In the genomic region with DNA sequence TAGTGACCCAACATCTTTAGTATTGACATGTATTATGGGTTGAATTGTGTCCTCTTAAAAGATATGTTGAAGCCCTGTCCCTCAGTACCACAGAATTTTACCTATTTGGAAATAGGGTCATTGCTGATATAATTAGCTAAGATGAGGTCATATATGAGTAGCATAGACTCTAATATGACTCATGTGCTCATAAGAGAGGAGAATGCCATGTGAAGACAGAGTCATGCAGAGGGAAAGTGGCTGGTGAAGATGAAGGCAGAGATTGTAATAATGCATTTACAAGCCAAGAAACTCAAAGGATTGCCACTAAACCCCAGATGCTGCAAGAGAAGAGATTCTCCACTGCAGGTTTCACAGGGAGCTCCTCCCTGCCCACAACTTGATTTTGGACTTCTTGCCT, we compare ENCODE assay signal across 24 cellular contexts.
DNase-seq lines count a peak whose midpoint lies in the region; ATAC-seq, FAIRE-seq and TF ChIP-seq lines count a peak whose summit lies in the region.
"Had no signal": no experiment of that assay in that cellular context is flagged by ENCODE, and none has a peak within 500 bp of the region (broad histone marks: within the 10 kb centered on the region; RNA-seq: fewer than 3 reads in every experiment).

No MANE protein-coding gene starts in this region.

- TF ChIP-seq POLR2A in GM12878 (IDR thresholded peaks at IDR 0.05; ENCODE audit: low read depth, low read length), result no peak

- TF ChIP-seq EP300 in GM12878 (IDR thresholded peaks at IDR 0.05; ENCODE audit: borderline replicate concordance in 1 of 2, control insufficient read depth in 1 of 2, low read depth in 2 of 2, low read length in 2 of 2), result no peak

- no peak overlapping the region for H3K27ac ChIP-seq in GM12878 (ENCODE audit: control insufficient read depth, insufficient read depth)
- H3K27ac ChIP-seq: gastrocnemius medialis, HL-60, SJSA1, transverse colon had no signal

- no peaks in the 10 kb centered on the region for H3K27me3 Mint-ChIP-seq in progenitor cell of endocrine pancreas
- H3K27me3 Mint-ChIP-seq: central memory CD8-positive, alpha-beta T cell; effector memory CD8-positive, alpha-beta T cell; stimulated activated naive B cell treated with anti-CD40 and anti-IgM and Interleukin-4, amounts not matched to agents 10 μg/mL and 1 μg/mL and 100 μg/mL, for 72 hours had no signal

- SMC1A ChIA-PET in GM12878 (lab: Charles Lee; ENCODE audit: uncharacterized antibody, unreplicated experiment), result interaction anchor here (0.9 to 1.5 kb wide), 2 partner anchors 8 to 21 kb away, joined by 3 read pairs; no protein-coding TSS in a partner anchor

- H3K36me3 ChIP-seq in BJ (ENCODE audit: control insufficient read depth, insufficient read depth, low read length), result no peaks in the 10 kb centered on the region
- H3K36me3 ChIP-seq in GM12878 (ENCODE audit: control insufficient read depth in 2 of 2, insufficient read depth in 2 of 2, low read length in 1 of 2), result no peaks in the 10 kb centered on the region
- H3K36me3 ChIP-seq: gastrocnemius medialis, SJSA1, transverse colon had no signal

- no TSS peak for BruUV-seq in GM12878 (replicated peaks; lab: Mats Ljungman, UMichigan)

- no peaks in the 10 kb centered on the region for H3K36me3 Mint-ChIP-seq in progenitor cell of endocrine pancreas (ENCODE audit: insufficient read depth)
- H3K36me3 Mint-ChIP-seq: stimulated activated naive B cell treated with anti-CD40 and anti-IgM and Interleukin-4, amounts not matched to agents 10 μg/mL and 1 μg/mL and 100 μg/mL, for 72 hours had no signal

- H3K4me3 ChIP-seq in BJ (ENCODE audit: low read depth, low read length) (no peak overlapping the region), GM12878 (no peak overlapping the region), fibroblast of villous mesenchyme (ENCODE audit: low read depth, low read length) (no peak overlapping the region)
- H3K4me3 ChIP-seq: gastrocnemius medialis, K562, SJSA1, transverse colon had no signal

- no peaks in the 10 kb centered on the region for H3K4me1 ChIP-seq in GM12878 (ENCODE audit: control insufficient read depth, insufficient read depth, low read length)
- H3K4me1 ChIP-seq: gastrocnemius medialis, SJSA1, transverse colon had no signal

- no peak overlapping the region for H3K9ac ChIP-seq in GM12878 (ENCODE audit: control insufficient read depth, insufficient read depth, low read length)

- DNase-seq in BJ (ENCODE audit: low read depth), result peak; percentile 17
- peak; percentile 90 for DNase-seq in M059J (ENCODE audit: low read depth)
- DNase-seq in GM12878 (ENCODE audit: low read depth, low spot score), result no peak
- DNase-seq in fibroblast of villous mesenchyme (ENCODE audit: low read depth), result peak; percentile 51
- no peak for DNase-seq in progenitor cell of endocrine pancreas (ENCODE audit: low spot score, unreplicated experiment)
- DNase-seq in NCI-H2227 (lab: John Stamatoyannopoulos, UW; ENCODE audit: unreplicated experiment), result no peak
- no peak for DNase-seq in activated CD4-positive, alpha-beta T cell treated with anti-CD3 and anti-CD28 coated beads for 1 hour
- DNase-seq: activated CD4-positive, CD25-positive, alpha-beta regulatory T cell; DMS153; effector memory CD8-positive, alpha-beta T cell; gastrocnemius medialis; H9; left cardiac atrium; midbrain; NCI-H2029 treated with DMSO at 0.1 percent for 48 hours; NCI-H526; stimulated activated naive B cell treated with anti-CD40 and anti-IgM and Interleukin-4, amounts not matched to agents 10 μg/mL and 1 μg/mL and 100 μg/mL, for 72 hours; transverse colon had no signal

- H3K79me2 ChIP-seq in GM12878 (ENCODE audit: control insufficient read depth, insufficient read depth, low read length), result no peaks in the 10 kb centered on the region

- ATAC-seq in GM12878 (peak; percentile 34; the same call in 1 of the 3 replicates), HG03469 (IDR thresholded peaks at IDR 0.05; ENCODE audit: unreplicated experiment) (no peak)
- ATAC-seq: effector memory CD8-positive, alpha-beta T cell; gastrocnemius medialis; K562; stimulated activated naive B cell treated with anti-CD40 and anti-IgM and Interleukin-4, amounts not matched to agents 10 μg/mL and 1 μg/mL and 100 μg/mL, for 72 hours had no signal

- H4K20me1 ChIP-seq in GM12878 (ENCODE audit: control insufficient read depth, insufficient read depth), result no peaks in the 10 kb centered on the region

- POLR2A ChIA-PET in BJ (lab: Charles Lee), result no interaction called here
- POLR2A ChIA-PET in GM12878 (lab: Charles Lee), result no interaction called here

- in situ Hi-C loops in GM12878 (cut with MboI), result no loop called here

- no peaks in the 10 kb centered on the region for H3K9me3 Mint-ChIP-seq in progenitor cell of endocrine pancreas (ENCODE audit: low read depth)
- H3K9me3 Mint-ChIP-seq: central memory CD8-positive, alpha-beta T cell; effector memory CD8-positive, alpha-beta T cell; H9; neural crest cell; stimulated activated naive B cell treated with anti-CD40 and anti-IgM and Interleukin-4, amounts not matched to agents 10 μg/mL and 1 μg/mL and 100 μg/mL, for 72 hours had no signal

- H3K27me3 ChIP-seq in BJ (ENCODE audit: control insufficient read depth, insufficient read depth, low read length) (no peaks in the 10 kb centered on the region; the same call in 1 of the 2 replicates), GM12878 (replicated peaks in 1 of 2; ENCODE audit: control insufficient read depth in 2 of 2, insufficient read depth in 2 of 2, low read length in 1 of 2) (no peaks in the 10 kb centered on the region)
- H3K27me3 ChIP-seq: gastrocnemius medialis, SJSA1, transverse colon had no signal

- no peaks in the 10 kb centered on the region for H3K4me1 Mint-ChIP-seq in progenitor cell of endocrine pancreas (ENCODE audit: low read depth)
- H3K4me1 Mint-ChIP-seq: central memory CD8-positive, alpha-beta T cell; H9; neural crest cell; stimulated activated naive B cell treated with anti-CD40 and anti-IgM and Interleukin-4, amounts not matched to agents 10 μg/mL and 1 μg/mL and 100 μg/mL, for 72 hours had no signal

- TF ChIP-seq CTCF in BJ (IDR thresholded peaks at IDR 0.05; ENCODE audit: insufficient read depth, low read depth, low read length) (no peak), GM12878 (IDR thresholded peaks at IDR 0.05 in 2 of 3, conservative IDR thresholded peaks at IDR 0.05 in 1 of 3; ENCODE audit: control insufficient read depth in 2 of 3, extremely low read depth in 1 of 3, insufficient read depth in 1 of 3, low read depth in 3 of 3, low read length in 3 of 3) (no peak), fibroblast of villous mesenchyme (IDR thresholded peaks at IDR 0.05; ENCODE audit: insufficient read depth, low read depth, low read length) (no peak), progenitor cell of endocrine pancreas (IDR thresholded peaks at IDR 0.05; ENCODE audit: unreplicated experiment) (no peak)

- H3K27ac Mint-ChIP-seq in progenitor cell of endocrine pancreas, result no peak overlapping the region
- H3K27ac Mint-ChIP-seq: effector memory CD8-positive, alpha-beta T cell; H9; stimulated activated naive B cell treated with anti-CD40 and anti-IgM and Interleukin-4, amounts not matched to agents 10 μg/mL and 1 μg/mL and 100 μg/mL, for 72 hours had no signal

- RAD21 ChIA-PET in GM12878 (lab: Charles Lee; ENCODE audit: unreplicated experiment), result no interaction called here

- H3K4me3 Mint-ChIP-seq in progenitor cell of endocrine pancreas (ENCODE audit: low read depth), result no peak overlapping the region
- H3K4me3 Mint-ChIP-seq: central memory CD8-positive, alpha-beta T cell; effector memory CD8-positive, alpha-beta T cell; H9; neural crest cell; stimulated activated naive B cell treated with anti-CD40 and anti-IgM and Interleukin-4, amounts not matched to agents 10 μg/mL and 1 μg/mL and 100 μg/mL, for 72 hours had no signal

- no peak overlapping the region for H3K4me2 ChIP-seq in GM12878 (ENCODE audit: control insufficient read depth, insufficient read depth)

- H3K9me3 ChIP-seq in GM12878 (replicated peaks; ENCODE audit: control insufficient read depth, insufficient read depth, low read length), result no peaks in the 10 kb centered on the region
- H3K9me3 ChIP-seq: gastrocnemius medialis, SJSA1, transverse colon had no signal

- FAIRE-seq in GM12878 (lab: Jason Lieb, UNC), result no peak
- FAIRE-seq: K562 had no signal

- intact Hi-C loops in GM12878 (cut with micrococcal nuclease; ENCODE audit: unreplicated experiment), result no loop called here

- CTCF ChIA-PET in BJ (lab: Yijun Ruan, JAX) (interaction anchor here (1.6 kb wide), 1 partner anchor 14 kb away, joined by 4 read pairs; no protein-coding TSS in a partner anchor), GM12878 (lab: Yijun Ruan, JAX) (interaction anchor here (0.8 to 1.2 kb wide), 3 partner anchors 11 to 91 kb away, joined by 3 to 4 read pairs (median 3); no protein-coding TSS in a partner anchor)

- no peak overlapping the region for H2AFZ ChIP-seq in GM12878 (ENCODE audit: control insufficient read depth, low read depth, low read length)

- TF ChIP-seq RAD21 in GM12878 (IDR thresholded peaks at IDR 0.05; ENCODE audit: insufficient read depth, low read depth, low read length), result no peak

TF ChIP-seq in GM12878, 131 proteins besides CTCF, POLR2A, EP300 and RAD21 (continues in another document):
- TF ChIP-seq, protein P1, sequence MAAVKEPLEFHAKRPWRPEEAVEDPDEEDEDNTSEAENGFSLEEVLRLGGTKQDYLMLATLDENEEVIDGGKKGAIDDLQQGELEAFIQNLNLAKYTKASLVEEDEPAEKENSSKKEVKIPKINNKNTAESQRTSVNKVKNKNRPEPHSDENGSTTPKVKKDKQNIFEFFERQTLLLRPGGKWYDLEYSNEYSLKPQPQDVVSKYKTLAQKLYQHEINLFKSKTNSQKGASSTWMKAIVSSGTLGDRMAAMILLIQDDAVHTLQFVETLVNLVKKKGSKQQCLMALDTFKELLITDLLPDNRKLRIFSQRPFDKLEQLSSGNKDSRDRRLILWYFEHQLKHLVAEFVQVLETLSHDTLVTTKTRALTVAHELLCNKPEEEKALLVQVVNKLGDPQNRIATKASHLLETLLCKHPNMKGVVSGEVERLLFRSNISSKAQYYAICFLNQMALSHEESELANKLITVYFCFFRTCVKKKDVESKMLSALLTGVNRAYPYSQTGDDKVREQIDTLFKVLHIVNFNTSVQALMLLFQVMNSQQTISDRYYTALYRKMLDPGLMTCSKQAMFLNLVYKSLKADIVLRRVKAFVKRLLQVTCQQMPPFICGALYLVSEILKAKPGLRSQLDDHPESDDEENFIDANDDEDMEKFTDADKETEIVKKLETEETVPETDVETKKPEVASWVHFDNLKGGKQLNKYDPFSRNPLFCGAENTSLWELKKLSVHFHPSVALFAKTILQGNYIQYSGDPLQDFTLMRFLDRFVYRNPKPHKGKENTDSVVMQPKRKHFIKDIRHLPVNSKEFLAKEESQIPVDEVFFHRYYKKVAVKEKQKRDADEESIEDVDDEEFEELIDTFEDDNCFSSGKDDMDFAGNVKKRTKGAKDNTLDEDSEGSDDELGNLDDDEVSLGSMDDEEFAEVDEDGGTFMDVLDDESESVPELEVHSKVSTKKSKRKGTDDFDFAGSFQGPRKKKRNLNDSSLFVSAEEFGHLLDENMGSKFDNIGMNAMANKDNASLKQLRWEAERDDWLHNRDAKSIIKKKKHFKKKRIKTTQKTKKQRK (IDR thresholded peaks at IDR 0.05; ENCODE audit: low read depth, low read length), result no peak
- TF ChIP-seq MXI1 (IDR thresholded peaks at IDR 0.05; ENCODE audit: low read depth, low read length), result no peak

Comparison
In these comparisons a context has a peak if more than half of its experiments do, and no peak if none do; other contexts are left out.
1. DNase-seq: peak in BJ (single experiment), M059J (single experiment) and fibroblast of villous mesenchyme (single experiment); none in GM12878 (single experiment), progenitor cell of endocrine pancreas (single experiment), NCI-H2227 (single experiment) and activated CD4-positive, alpha-beta T cell treated with anti-CD3 and anti-CD28 coated beads for 1 hour (single experiment).